23 cellular contexts compared by ENCODE assay signal in genomic region chr15:68526784-68527183, GRCh38. TPM values are rescaled to one million over a fixed set of nuclear protein-coding genes. Genes with fewer than 3 reads are reported as not detected.
DNase-seq lines count a peak whose midpoint lies in the region; ATAC-seq, FAIRE-seq and TF ChIP-seq lines count a peak whose summit lies in the region.
"Had no signal": no experiment of that assay in that cellular context is flagged by ENCODE, and none has a peak within 500 bp of the region (broad histone marks: within the 10 kb centered on the region; RNA-seq: fewer than 3 reads in every experiment).

No MANE protein-coding gene starts in this region.

- H3K9me3 ChIP-seq in K562 (replicated peaks; ENCODE audit: control insufficient read depth, insufficient read depth, low read depth, low read length) = no peaks in the 10 kb centered on the region
- H3K9me3 ChIP-seq: adrenal gland, HAP-1, pancreas had no signal

- H3K27me3 ChIP-seq in K562 (ENCODE audit: control insufficient read depth in 2 of 2, insufficient read depth in 2 of 2, low read length in 2 of 2) = no peaks in the 10 kb centered on the region
- H3K27me3 ChIP-seq: adrenal gland, pancreas had no signal

- no peak overlapping the region for H2AFZ ChIP-seq in K562 (ENCODE audit: low read depth, low read length)

- no peak for FAIRE-seq in K562 (lab: Jason Lieb, UNC)
- FAIRE-seq: endothelial cell of umbilical vein, HepG2, keratinocyte, pancreas had no signal

- no TSS peak for BruUV-seq in K562 (replicated peaks; lab: Mats Ljungman, UMichigan)

- TF ChIP-seq POLR2A in K562 (conservative IDR thresholded peaks at IDR 0.05) = no peak

- ATAC-seq in GM19463 (IDR thresholded peaks at IDR 0.05; ENCODE audit: unreplicated experiment) = peak; percentile 44
- no peak for ATAC-seq in K562
- ATAC-seq: HepG2, pancreas, sciatic nerve had no signal

- CTCF ChIA-PET in K562 (lab: Yijun Ruan, JAX; ENCODE audit: low intra/inter-chr PET ratio) = no interaction called here

- H3K79me2 ChIP-seq in K562 (ENCODE audit: control insufficient read depth, insufficient read depth, low read length) = no peaks in the 10 kb centered on the region

- H3K4me2 ChIP-seq in K562 (ENCODE audit: insufficient read depth, low read length) = no peak overlapping the region

- H3K27ac ChIP-seq in K562 (ENCODE audit: extremely low read depth, low read depth, low read length) = no peak overlapping the region
- H3K27ac ChIP-seq: adrenal gland, pancreas, thoracic aorta had no signal

- 0% methylated on average over 2 of the region's 2 CpGs for WGBS in K562 (ENCODE audit: insufficient coverage, low coverage, missing lambda C conversion rate)

- H3K36me3 ChIP-seq in K562 (ENCODE audit: control insufficient read depth, insufficient read depth, low read length) = no peaks in the 10 kb centered on the region
- H3K36me3 ChIP-seq: adrenal gland, HAP-1, pancreas, thoracic aorta had no signal

- in situ Hi-C loops in K562 (cut with MboI) = no loop called here

- POLR2A ChIA-PET in K562 (lab: Yijun Ruan, JAX) = interaction anchor here (1.1 kb wide), 1 partner anchor 12 kb away, joined by 4 read pairs; no protein-coding TSS in a partner anchor

- no peak overlapping the region for H3K9ac ChIP-seq in K562 (ENCODE audit: insufficient read depth in 1 of 2, low read depth in 2 of 2, low read length in 2 of 2)

- TF ChIP-seq RAD21 in K562 (CRISPR knock-in tag; conservative IDR thresholded peaks at IDR 0.05 in 1 of 2, IDR thresholded peaks at IDR 0.05 in 1 of 2) = no peak

- intact Hi-C loops in K562 (cut with micrococcal nuclease) = no loop called here

- H3K4me3 ChIP-seq in GM12864 (ENCODE audit: low read depth, low read length) (no peak overlapping the region), K562 (no peak overlapping the region)
- H3K4me3 ChIP-seq: adrenal gland, HAP-1, lung, pancreas, thoracic aorta had no signal

- H3K4me1 ChIP-seq in K562 (replicated peaks in 1 of 2; ENCODE audit: control insufficient read depth in 2 of 2, insufficient read depth in 2 of 2, low read length in 2 of 2) = no peaks in the 10 kb centered on the region
- H3K4me1 ChIP-seq: adrenal gland, HAP-1, pancreas had no signal

- no peaks in the 10 kb centered on the region for H3K9me1 ChIP-seq in K562 (ENCODE audit: control insufficient read depth, insufficient read depth, low read length)

- DNase-seq in GM12864 (ENCODE audit: low read depth) = peak; percentile 5
- DNase-seq in MV-4-11 (lab: John Stamatoyannopoulos, UW) = peak; percentile 6
- DNase-seq in K562 (ENCODE audit: extremely low read depth in 1 of 4, low spot score in 3 of 4) = no peak
- DNase-seq in AG20443 (ENCODE audit: low spot score) = no peak
- DNase-seq in NCI-H748 (lab: John Stamatoyannopoulos, UW; ENCODE audit: unreplicated experiment) = no peak
- no peak for DNase-seq in iPS-NIHi7 (ENCODE audit: extremely low spot score)
- no peak for DNase-seq in Ammon's horn (ENCODE audit: low spot score)
- DNase-seq: adrenal gland, hippocampal formation, MM.1S, NCI-H2029 treated with DMSO at 0.1 percent for 48 hours, pancreas, Right ventricle myocardium superior had no signal

- H4K20me1 ChIP-seq in K562 (replicated peaks; ENCODE audit: control insufficient read depth, insufficient read depth, low read length) = no peaks in the 10 kb centered on the region

- TF ChIP-seq CTCF in GM12864 (IDR thresholded peaks at IDR 0.05; ENCODE audit: low read depth, low read length, missing control alignments) (no peak), K562 (IDR thresholded peaks at IDR 0.05 in 2 of 3, conservative IDR thresholded peaks at IDR 0.05 in 1 of 3; ENCODE audit: insufficient read depth in 2 of 3, low read depth in 1 of 3, low read length in 3 of 3) (no peak)

- no peak for TF ChIP-seq EP300 in K562 (IDR thresholded peaks at IDR 0.05; ENCODE audit: low read length)

TF ChIP-seq in K562, 482 proteins besides CTCF, POLR2A, EP300 and RAD21:
- no peak for TF ChIP-seq ZNF239 (CRISPR knock-in tag; IDR thresholded peaks at IDR 0.05)
- TF ChIP-seq UBTF (IDR thresholded peaks at IDR 0.05; ENCODE audit: borderline replicate concordance in 1 of 2, low read depth in 2 of 2, low read length in 2 of 2) = no peak
- TF ChIP-seq SPI1 (IDR thresholded peaks at IDR 0.05; ENCODE audit: borderline replicate concordance, low read depth, low read length) = peak; percentile 62; the same call in 1 of the 2 replicates
- TF ChIP-seq AFF1 (IDR thresholded peaks at IDR 0.05; ENCODE audit: low read depth in 1 of 2, partially characterized antibody in 2 of 2) = no peak

RNA-seq across cellular contexts. Expression of gene CORO2B, which starts 52.0 kb away (rescaled TPM):
- total RNA-seq in K562 (2011; cell fraction: chromatin; rRNA removed; ENCODE audit: low replicate concordance) = not detected in 2 replicates
- not detected in 2 replicates for total RNA-seq in K562 (2011; cell fraction: nucleolus; rRNA removed)
- not detected in 2 replicates for total RNA-seq in K562 (2011; cell fraction: nucleoplasm; rRNA removed)
- total RNA-seq in K562 (2014; rRNA removed) (not detected in 2 replicates), K562 (2014; rRNA removed; fragmentation: Illumina TruSeq; extraction: Trizol) (not detected in 2 replicates), K562 (2015; rRNA removed; fragmentation: Illumina TruSeq; extraction: Trizol) (not detected in 2 replicates), K562 (2021) (not detected in 2 replicates)
- polyA plus RNA-seq in K562 (2011; rRNA removed) (not detected in 2 replicates), K562 (2014; fragmentation: Illumina TruSeq; extraction: Trizol) (not detected in 2 replicates), K562 (2014; fragmentation: Nextera tagmentation; extraction: Ambion mirVana) (not detected), K562 (2014; rRNA removed) (not detected in 2 replicates)
- not detected in 2 replicates for polyA plus RNA-seq in K562 (2011; cell fraction: cytosol; rRNA removed)
- polyA plus RNA-seq in K562 (2011; cell fraction: nucleus; rRNA removed) = not detected in 2 replicates
- not detected in 2 replicates for polyA plus RNA-seq in K562 (2012)
- not detected in 2 replicates for polyA minus RNA-seq in K562 (2011; rRNA and poly(A)+ RNA removed)
- not detected in 2 replicates for polyA minus RNA-seq in K562 (2011; cell fraction: cytosol; rRNA and poly(A)+ RNA removed)
- polyA minus RNA-seq in K562 (2011; cell fraction: nucleus; rRNA and poly(A)+ RNA removed) = not detected in 2 replicates
- total RNA-seq: NCI-H460; T-helper 2 cell treated with Interferon-gamma antibody and Interleukin-4, amounts not matched to agents 100 ng/mL and 5 ng/mL, for 36 hours had no signal

Comparison
In these comparisons a context has a peak if more than half of its experiments do, and no peak if none do; other contexts are left out.
1. DNase-seq: peak in GM12864 (single experiment) and MV-4-11 (single experiment); none in K562 (0 of 4), AG20443 (single experiment), NCI-H748 (single experiment), iPS-NIHi7 (single experiment) and Ammon's horn (single experiment).